In genomic region chr4:151955721-151956340, GRCh38 we compare ENCODE assay signal across 25 cellular contexts.
DNase-seq lines count a peak whose midpoint lies in the region; FAIRE-seq and TF ChIP-seq lines count a peak whose summit lies in the region.
"Had no signal": no experiment of that assay in that cellular context is flagged by ENCODE, and none has a peak within 500 bp of the region (broad histone marks: within the 10 kb centered on the region; RNA-seq: fewer than 3 reads in every experiment).

No MANE protein-coding gene starts in this region.

- H2AFZ ChIP-seq in astrocyte (ENCODE audit: low read depth, low read length) = no peak overlapping the region

- no peak overlapping the region for H3K27ac Mint-ChIP-seq in astrocyte (ENCODE audit: unreplicated experiment)
- H3K27ac Mint-ChIP-seq in Calu3 (ENCODE audit: unreplicated experiment) = no peak overlapping the region
- H3K27ac Mint-ChIP-seq: activated CD8-positive, alpha-beta T cell treated with anti-CD3 and anti-CD28 coated beads for 36 hours had no signal

- H3K27me3 ChIP-seq in AG04450 (ENCODE audit: control insufficient read depth, insufficient read depth, low read length) (no peaks in the 10 kb centered on the region), astrocyte (ENCODE audit: insufficient read depth, low read length) (no peaks in the 10 kb centered on the region), BE2C (no peaks in the 10 kb centered on the region)
- H3K27me3 ChIP-seq: esophagus squamous epithelium, pancreas, right lobe of liver had no signal

- no peaks in the 10 kb centered on the region for H3K79me2 ChIP-seq in astrocyte (ENCODE audit: insufficient read depth, low read length)

- no peaks in the 10 kb centered on the region for H3K36me3 Mint-ChIP-seq in astrocyte (ENCODE audit: low read depth, unreplicated experiment)
- H3K36me3 Mint-ChIP-seq in Calu3 (ENCODE audit: insufficient read depth, unreplicated experiment) = no peaks in the 10 kb centered on the region
- H3K36me3 Mint-ChIP-seq: naive thymus-derived CD8-positive, alpha-beta T cell had no signal

- no peak overlapping the region for H3K9ac ChIP-seq in astrocyte (ENCODE audit: low read length)
- H3K9ac ChIP-seq: SK-N-SH had no signal

- H3K4me1 ChIP-seq in astrocyte (ENCODE audit: insufficient read depth, low read length) (peaks cover 8% of the 10 kb centered on the region), BE2C (no peaks in the 10 kb centered on the region)
- H3K4me1 ChIP-seq: HAP-1, pancreas, right lobe of liver had no signal

- peak overlapping the region; percentile 24 for H3K4me2 ChIP-seq in astrocyte (ENCODE audit: low read length)
- H3K4me2 ChIP-seq: SK-N-SH had no signal

- H3K4me1 Mint-ChIP-seq in astrocyte (ENCODE audit: low read depth, unreplicated experiment) (peaks cover 16% of the 10 kb centered on the region), Calu3 (ENCODE audit: low read depth, unreplicated experiment) (no peaks in the 10 kb centered on the region)

- no peaks in the 10 kb centered on the region for H4K20me1 ChIP-seq in astrocyte (ENCODE audit: insufficient read depth, low read length)

- no peak for TF ChIP-seq CTCF in AG04450 (IDR thresholded peaks at IDR 0.05; ENCODE audit: low read depth, low read length)
- no peak for TF ChIP-seq CTCF in astrocyte (IDR thresholded peaks at IDR 0.05; ENCODE audit: insufficient read depth, low read depth, low read length)
- no peak for TF ChIP-seq CTCF in foreskin fibroblast (IDR thresholded peaks at IDR 0.05; ENCODE audit: low read depth, low read length)
- TF ChIP-seq CTCF in Calu3 (IDR thresholded peaks at IDR 0.05; ENCODE audit: unreplicated experiment) = no peak
- no peak for TF ChIP-seq CTCF in BE2C (IDR thresholded peaks at IDR 0.05; ENCODE audit: low read depth, low read length)

- DNase-seq in AG04450 (ENCODE audit: low read depth, low spot score) (peak; percentile 8), HCEC 1CT (peak; percentile 20), astrocyte (ENCODE audit: low read depth) (peak; percentile 67), foreskin fibroblast (peak; percentile 53 to 54), Calu3 (no peak), SIG-M5 treated with dmso at 0.1 percent for 504 hours (lab: John Stamatoyannopoulos, UW; ENCODE audit: unreplicated experiment) (no peak), BE2C (no peak)
- DNase-seq in stimulated activated naive CD4-positive, alpha-beta T cell (lab: John Stamatoyannopoulos, UW) = no peak
- DNase-seq: ACHN; activated CD8-positive, alpha-beta T cell treated with anti-CD3 and anti-CD28 coated beads for 36 hours; amniotic stem cell; cerebellar nuclear complex; effector CD8-positive, alpha-beta T cell; esophagus squamous epithelium; Kasumi-1; naive thymus-derived CD8-positive, alpha-beta T cell; NCI-H1417; NCI-H524 treated with DMSO at 0.1 percent for 48 hours; pancreas; right lobe of liver; SK-N-SH had no signal

- H3K36me3 ChIP-seq in astrocyte (ENCODE audit: insufficient read depth, low read length) (no peaks in the 10 kb centered on the region), BE2C (no peaks in the 10 kb centered on the region)
- H3K36me3 ChIP-seq: esophagus squamous epithelium, HAP-1, pancreas, right lobe of liver had no signal

- intact Hi-C loops in Calu3 (cut with micrococcal nuclease; ENCODE audit: unreplicated experiment) = no loop called here

- CTCF ChIA-PET in AG04450 (lab: Charles Lee) (no interaction called here), Calu3 (lab: Charles Lee) (no interaction called here)

- H3K4me3 Mint-ChIP-seq in astrocyte (ENCODE audit: unreplicated experiment) (no peak overlapping the region), Calu3 (ENCODE audit: low read depth, unreplicated experiment) (no peak overlapping the region)
- H3K4me3 Mint-ChIP-seq: activated CD8-positive, alpha-beta T cell treated with anti-CD3 and anti-CD28 coated beads for 36 hours; naive thymus-derived CD8-positive, alpha-beta T cell had no signal

- H3K9me3 Mint-ChIP-seq in astrocyte (ENCODE audit: unreplicated experiment) (no peaks in the 10 kb centered on the region), Calu3 (ENCODE audit: low read depth, unreplicated experiment) (no peaks in the 10 kb centered on the region)
- H3K9me3 Mint-ChIP-seq: activated CD8-positive, alpha-beta T cell treated with anti-CD3 and anti-CD28 coated beads for 36 hours had no signal

- no peak overlapping the region for H3K27ac ChIP-seq in AG04450 (ENCODE audit: low read depth, low read length)
- no peak overlapping the region for H3K27ac ChIP-seq in astrocyte (ENCODE audit: low read depth, low read length)
- H3K27ac ChIP-seq: esophagus squamous epithelium, pancreas, right lobe of liver had no signal

- POLR2A ChIA-PET in AG04450 (lab: Yijun Ruan, JAX) = no interaction called here

- peaks cover 16% of the 10 kb centered on the region for H3K27me3 Mint-ChIP-seq in astrocyte (ENCODE audit: low read depth, unreplicated experiment)
- H3K27me3 Mint-ChIP-seq in Calu3 (ENCODE audit: unreplicated experiment) = peaks cover 65% of the 10 kb centered on the region
- H3K27me3 Mint-ChIP-seq: activated CD8-positive, alpha-beta T cell treated with anti-CD3 and anti-CD28 coated beads for 36 hours; naive thymus-derived CD8-positive, alpha-beta T cell had no signal

- FAIRE-seq in astrocyte (lab: Jason Lieb, UNC) = no peak
- FAIRE-seq: GM12892, keratinocyte, pancreas had no signal

- H3K9me3 ChIP-seq in AG04450 (ENCODE audit: control insufficient read depth, insufficient read depth, low read length) (no peaks in the 10 kb centered on the region; the same call in 1 of the 2 replicates), astrocyte (ENCODE audit: insufficient read depth, low read depth, low read length) (no peaks in the 10 kb centered on the region), BE2C (no peaks in the 10 kb centered on the region)
- H3K9me3 ChIP-seq: esophagus squamous epithelium, HAP-1, pancreas, right lobe of liver, SK-N-SH had no signal

- no peak overlapping the region for H3K4me3 ChIP-seq in AG04450 (ENCODE audit: low read depth, low read length)
- H3K4me3 ChIP-seq in astrocyte (ENCODE audit: insufficient read depth, low read depth, low read length) = peak overlapping the region; percentile 23
- no peak overlapping the region for H3K4me3 ChIP-seq in foreskin fibroblast (ENCODE audit: low read depth in 1 of 2, low read length in 2 of 2)
- H3K4me3 ChIP-seq in BE2C (ENCODE audit: low read depth, low read length) = no peak overlapping the region
- H3K4me3 ChIP-seq: esophagus squamous epithelium, HAP-1, lung, pancreas, right lobe of liver had no signal

- BruUV-seq in Calu3 (replicated peaks; lab: Mats Ljungman, UMichigan) = no TSS peak

Comparison
In these comparisons a context has a peak if more than half of its experiments do, and no peak if none do; other contexts are left out.
1. DNase-seq: peak in AG04450 (single experiment), HCEC 1CT (single experiment), astrocyte (single experiment) and foreskin fibroblast (2 of 2); none in Calu3 (single experiment), SIG-M5 treated with dmso at 0.1 percent for 504 hours (single experiment), BE2C (single experiment) and stimulated activated naive CD4-positive, alpha-beta T cell (0 of 6).